13 cellular contexts compared by ENCODE assay signal in genomic region chr1:104402178-104402577, GRCh38.
"Had no signal": no experiment of that assay in that cellular context is flagged by ENCODE, and none has a peak within 500 bp of the region (broad histone marks: within the 10 kb centered on the region; RNA-seq: fewer than 3 reads in every experiment).

No MANE protein-coding gene starts in this region.

- H3K9me3 ChIP-seq: lower lobe of right lung, transverse colon had no signal

- H3K4me3 ChIP-seq: heart left ventricle, lower lobe of right lung, transverse colon had no signal

- H3K27me3 ChIP-seq: heart left ventricle, transverse colon had no signal

- ATAC-seq: activated T-helper 17 cell treated with anti-CD3 and anti-CD28 coated beads, Interleukin-2, amount 50 U/mL, for 72 hours; heart left ventricle; lower lobe of right lung had no signal

- H3K4me1 ChIP-seq: heart left ventricle, lower lobe of right lung, transverse colon had no signal

- H3K36me3 ChIP-seq: heart left ventricle, lower lobe of right lung, transverse colon had no signal

- DNase-seq: activated CD4-positive, alpha-beta T cell treated with anti-CD3 and anti-CD28 coated beads for 1 hour; activated CD4-positive, alpha-beta T cell treated with anti-CD3 and anti-CD28 coated beads, Interleukin-2, amount 50 U/mL, for 48 hours; activated naive CD4-positive, alpha-beta T cell treated with Interleukin-2 at 50 U/mL for 16 hours; anterior cingulate cortex; cerebellar nuclear complex; effector CD8-positive, alpha-beta T cell; foreskin fibroblast; heart left ventricle; lower lobe of right lung; occipital lobe; stimulated activated naive CD4-positive, alpha-beta T cell; transverse colon had no signal

- H3K27ac ChIP-seq: heart left ventricle, lower lobe of right lung, transverse colon had no signal
